ENCODE assay signal across 36 cellular contexts in genomic region chr16:70484867-70485266, GRCh38.
"Had no signal": no experiment of that assay in that cellular context is flagged by ENCODE, and none has a peak within 500 bp of the region (broad histone marks: within the 10 kb centered on the region; RNA-seq: fewer than 3 reads in every experiment).

No MANE protein-coding gene starts in this region.

- H3K27me3 Mint-ChIP-seq: activated B cell treated with CpG ODN at 0.5 μM for 24 hours; activated CD4-positive, alpha-beta memory T cell treated with anti-CD3 and anti-CD28 coated beads for 36 hours; activated CD4-positive, alpha-beta T cell treated with anti-CD3 and anti-CD28 coated beads for 36 hours; activated CD8-positive, alpha-beta T cell treated with anti-CD3 and anti-CD28 coated beads for 36 hours; activated naive CD8-positive, alpha-beta T cell treated with anti-CD3 and anti-CD28 coated beads, Interleukin-2, amount 10 ng/mL, durations not matched to agents 7 days and 5 days; activated T-helper 17 cell treated with anti-CD3 and anti-CD28 coated beads, Interleukin-2, amount 50 U/mL, for 72 hours; T-cell had no signal

- H3K27me3 ChIP-seq: adrenal gland, body of pancreas, brain microvascular endothelial cell, breast epithelium had no signal

- H3K4me1 ChIP-seq: adrenal gland, body of pancreas, breast epithelium had no signal

- ATAC-seq: activated CD4-positive, alpha-beta T cell treated with anti-CD3 and anti-CD28 coated beads for 36 hours; activated CD8-positive, alpha-beta T cell treated with anti-CD3 and anti-CD28 coated beads for 36 hours; activated naive CD4-positive, alpha-beta T cell treated with anti-CD3 and anti-CD28 coated beads, Interleukin-2, amount 50 U/mL, for 72 hours; activated T-cell treated with anti-CD3 and anti-CD28 coated beads, Interleukin-2, amount 50 U/mL, for 4 hours; activated T-cell treated with anti-CD3 and anti-CD28 coated beads, Interleukin-2, amount 50 U/mL, for 72 hours; activated T-helper 17 cell treated with anti-CD3 and anti-CD28 coated beads, Interleukin-2, amount 50 U/mL, for 72 hours; body of pancreas; T-cell had no signal

- FAIRE-seq: astrocyte, colon, TTC549 had no signal

- H3K4me1 Mint-ChIP-seq: activated B cell treated with CpG ODN at 0.5 μM for 24 hours; activated CD4-positive, alpha-beta T cell treated with anti-CD3 and anti-CD28 coated beads for 36 hours; activated naive CD8-positive, alpha-beta T cell treated with anti-CD3 and anti-CD28 coated beads, Interleukin-2, amount 10 ng/mL, durations not matched to agents 7 days and 5 days; activated T-helper 17 cell treated with anti-CD3 and anti-CD28 coated beads, Interleukin-2, amount 50 U/mL, for 72 hours; T-cell had no signal

- H3K27ac Mint-ChIP-seq: activated B cell treated with CpG ODN at 0.5 μM for 24 hours; activated CD4-positive, alpha-beta memory T cell treated with anti-CD3 and anti-CD28 coated beads for 36 hours; activated CD4-positive, alpha-beta T cell treated with anti-CD3 and anti-CD28 coated beads for 36 hours; activated CD8-positive, alpha-beta T cell treated with anti-CD3 and anti-CD28 coated beads for 36 hours; activated naive CD4-positive, alpha-beta T cell treated with anti-CD3 and anti-CD28 coated beads for 36 hours; activated naive CD8-positive, alpha-beta T cell treated with anti-CD3 and anti-CD28 coated beads, Interleukin-2, amount 10 ng/mL, durations not matched to agents 7 days and 5 days; activated T-cell treated with anti-CD3 and anti-CD28 coated beads, Interleukin-2, amount 50 U/mL, for 72 hours; activated T-helper 1 cell treated with anti-CD3 and anti-CD28 coated beads, Interleukin-12 subunit alpha, Interleukin-12 subunit beta, Interleukin-2, Interleukin-4 antibody, amounts not matched to agents 30 ng/mL and 10 ng/mL and 1 ng/mL, durations not matched to agents 14 hours and 24 hours and 36 hours; activated T-helper 17 cell treated with anti-CD3 and anti-CD28 coated beads, Interleukin-2, amount 50 U/mL, for 72 hours; T-helper 2 cell treated with Interferon-gamma antibody and Interleukin-4, amounts not matched to agents 5 μg/mL and 100 μg/mL, for 36 hours had no signal

- H3K4me3 ChIP-seq: adrenal gland, body of pancreas, breast epithelium had no signal

- DNase-seq: activated B cell treated with CpG ODN at 0.5 μM for 24 hours; activated CD4-positive, alpha-beta memory T cell treated with anti-CD3 and anti-CD28 coated beads for 36 hours; activated CD4-positive, alpha-beta T cell treated with anti-CD3 and anti-CD28 coated beads for 36 hours; activated CD4-positive, alpha-beta T cell treated with anti-CD3 and anti-CD28 coated beads for 48 hours; activated CD4-positive, alpha-beta T cell treated with anti-CD3 and anti-CD28 coated beads, Interleukin-2, amount 50 U/mL, for 1 hour; activated CD4-positive, alpha-beta T cell treated with anti-CD3 and anti-CD28 coated beads, Interleukin-2, amount 50 U/mL, for 4 hours; activated CD4-positive, CD25-positive, alpha-beta regulatory T cell treated with anti-CD3 and anti-CD28 coated beads, Interleukin-2, amount 50 U/mL, for 72 hours; activated CD8-positive, alpha-beta memory T cell treated with anti-CD3 and anti-CD28 coated beads, Interleukin-2, amount 50 U/mL, for 4 hours; activated CD8-positive, alpha-beta T cell treated with anti-CD3 and anti-CD28 coated beads for 36 hours; activated effector memory CD4-positive, alpha-beta T cell treated with anti-CD3 and anti-CD28 coated beads, Interleukin-2, amount 50 U/mL, for 16 hours; activated gamma-delta T cell treated with Interleukin-2 at 50 U/mL for 16 hours; activated naive CD4-positive, alpha-beta T cell; activated naive CD4-positive, alpha-beta T cell treated with anti-CD3 and anti-CD28 coated beads for 36 hours; activated naive CD4-positive, alpha-beta T cell treated with anti-CD3 and anti-CD28 coated beads, Interleukin-2, amount 50 U/mL, for 16 hours; activated naive CD8-positive, alpha-beta T cell treated with anti-CD3 and anti-CD28 coated beads, Interleukin-2, amount 10 ng/mL, durations not matched to agents 7 days and 5 days; activated T-cell treated with anti-CD3 and anti-CD28 coated beads for 4 hours; activated T-cell treated with anti-CD3 and anti-CD28 coated beads, Interleukin-2, amount 50 U/mL, for 1 hour; activated T-cell treated with anti-CD3 and anti-CD28 coated beads, Interleukin-2, amount 50 U/mL, for 4 hours; activated T-cell treated with anti-CD3 and anti-CD28 coated beads, Interleukin-2, amount 50 U/mL, for 72 hours; adrenal gland; amniotic stem cell; body of pancreas; brain microvascular endothelial cell; central memory CD4-positive, alpha-beta T cell; T-cell; T-helper 2 cell; T-helper 9 cell had no signal

- H3K36me3 Mint-ChIP-seq: activated naive CD4-positive, alpha-beta T cell treated with anti-CD3 and anti-CD28 coated beads, Interleukin-2, amount 50 U/mL, for 72 hours had no signal

- H3K27ac ChIP-seq: adrenal gland, body of pancreas, brain microvascular endothelial cell, breast epithelium, VCaP had no signal

- H3K4me3 Mint-ChIP-seq: activated B cell treated with CpG ODN at 0.5 μM for 24 hours; activated CD4-positive, alpha-beta memory T cell treated with anti-CD3 and anti-CD28 coated beads for 36 hours; activated CD4-positive, alpha-beta T cell treated with anti-CD3 and anti-CD28 coated beads for 36 hours; activated CD8-positive, alpha-beta T cell treated with anti-CD3 and anti-CD28 coated beads for 36 hours; activated naive CD4-positive, alpha-beta T cell treated with anti-CD3 and anti-CD28 coated beads for 36 hours; activated naive CD8-positive, alpha-beta T cell treated with anti-CD3 and anti-CD28 coated beads, Interleukin-2, amount 10 ng/mL, durations not matched to agents 7 days and 5 days; activated T-cell treated with anti-CD3 and anti-CD28 coated beads, Interleukin-2, amount 50 U/mL, for 4 hours; activated T-cell treated with anti-CD3 and anti-CD28 coated beads, Interleukin-2, amount 50 U/mL, for 72 hours; activated T-helper 1 cell treated with anti-CD3 and anti-CD28 coated beads, Interleukin-12 subunit alpha, Interleukin-12 subunit beta, Interleukin-2, Interleukin-4 antibody, amounts not matched to agents 30 ng/mL and 10 ng/mL and 1 ng/mL, durations not matched to agents 14 hours and 24 hours and 36 hours; activated T-helper 17 cell treated with anti-CD3 and anti-CD28 coated beads, Interleukin-2, amount 50 U/mL, for 72 hours; T-cell; T-helper 2 cell treated with Interferon-gamma antibody and Interleukin-4, amounts not matched to agents 5 μg/mL and 100 μg/mL, for 36 hours had no signal

- H3K9me3 Mint-ChIP-seq: activated B cell treated with CpG ODN at 0.5 μM for 24 hours; activated CD4-positive, alpha-beta memory T cell treated with anti-CD3 and anti-CD28 coated beads for 36 hours; activated CD8-positive, alpha-beta T cell treated with anti-CD3 and anti-CD28 coated beads for 36 hours; activated naive CD4-positive, alpha-beta T cell treated with anti-CD3 and anti-CD28 coated beads for 36 hours; activated naive CD4-positive, alpha-beta T cell treated with anti-CD3 and anti-CD28 coated beads, Interleukin-2, amount 50 U/mL, for 72 hours; activated naive CD8-positive, alpha-beta T cell treated with anti-CD3 and anti-CD28 coated beads, Interleukin-2, amount 10 ng/mL, durations not matched to agents 7 days and 5 days; activated T-cell treated with anti-CD3 and anti-CD28 coated beads, Interleukin-2, amount 50 U/mL, for 4 hours; activated T-cell treated with anti-CD3 and anti-CD28 coated beads, Interleukin-2, amount 50 U/mL, for 72 hours; activated T-helper 1 cell treated with anti-CD3 and anti-CD28 coated beads, Interleukin-12 subunit alpha, Interleukin-12 subunit beta, Interleukin-2, Interleukin-4 antibody, amounts not matched to agents 30 ng/mL and 10 ng/mL and 1 ng/mL, durations not matched to agents 14 hours and 24 hours and 36 hours; activated T-helper 17 cell treated with anti-CD3 and anti-CD28 coated beads, Interleukin-2, amount 50 U/mL, for 72 hours; T-cell; T-helper 2 cell treated with Interferon-gamma antibody and Interleukin-4, amounts not matched to agents 5 μg/mL and 100 μg/mL, for 36 hours had no signal

- H3K9me3 ChIP-seq: adrenal gland, body of pancreas, breast epithelium had no signal
